22 cellular contexts compared by ENCODE assay signal in genomic region chr15:95350908-95351307, GRCh38.
"Had no signal": no experiment of that assay in that cellular context is flagged by ENCODE, and none has a peak within 500 bp of the region (broad histone marks: within the 10 kb centered on the region; RNA-seq: fewer than 3 reads in every experiment).

No MANE protein-coding gene starts in this region.

- ATAC-seq: K562, T-cell had no signal

- H3K9me3 ChIP-seq: SK-N-SH had no signal

- H3K4me2 ChIP-seq: KMS-11, SK-N-SH had no signal

- H3K4me3 ChIP-seq: K562 had no signal

- H3K9ac ChIP-seq: KMS-11, SK-N-SH had no signal

- DNase-seq: Kasumi-1, MV-4-11, NCI-H1048, NCI-H1105, NCI-H1417, NCI-H1436 treated with DMSO at 0.1 percent for 48 hours, NCI-H1694, NCI-H187 treated with DMSO at 0.1 percent for 48 hours, NCI-H2029 treated with DMSO at 0.1 percent for 48 hours, NCI-H2227 treated with DMSO at 0.1 percent for 48 hours, NCI-H524, NCI-H526 treated with DMSO at 0.1 percent for 48 hours, NCI-H748 treated with DMSO at 0.1 percent for 48 hours, Right ventricle myocardium superior, RPMI8226, SIG-M5, SK-N-SH, SW 1271, T-cell had no signal

- H3K27ac ChIP-seq: HL-60, KMS-11 had no signal
